8 cellular contexts compared by ENCODE assay signal in the genomic region with DNA sequence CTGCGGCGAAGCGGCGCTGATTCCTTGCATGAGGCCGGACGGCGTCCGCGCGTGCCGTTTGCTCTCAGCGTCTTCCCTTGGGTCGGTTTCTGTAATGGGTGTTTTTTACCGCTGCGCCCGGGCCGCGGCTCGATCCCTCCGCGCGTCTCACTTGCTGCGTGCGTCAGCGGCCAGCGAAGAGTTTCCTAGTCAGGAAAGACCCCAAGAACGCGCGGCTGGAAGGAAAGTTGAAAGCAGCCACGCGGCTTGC.
A peak's percentile ranks its signal among the peaks of the same experiment; 100 is the strongest.
DNase-seq lines count a peak whose midpoint lies in the region; ATAC-seq and TF ChIP-seq lines count a peak whose summit lies in the region.

No MANE protein-coding gene starts in this region.

- TF ChIP-seq POLR2A in HCT116 (IDR thresholded peaks at IDR 0.05; ENCODE audit: borderline replicate concordance, extremely low read depth, insufficient read depth, insufficient read length): no peak

- DNase-seq in Caki2 (ENCODE audit: low read depth): peak; percentile 75
- no peak for DNase-seq in HCT116 (ENCODE audit: low read depth, low spot score)
- peak; percentile 12 for DNase-seq in NCI-H2171 treated with DMSO at 0.1 percent for 48 hours (lab: John Stamatoyannopoulos, UW)
- DNase-seq in activated T-cell treated with anti-CD3 and anti-CD28 coated beads, Interleukin-2, amount 50 U/mL, for 1 hour: peak; percentile 69
- DNase-seq in fibroblast of pulmonary artery (ENCODE audit: low read depth): peak; percentile 80
- DNase-seq in GM10266 (ENCODE audit: extremely low spot score): no peak
- DNase-seq in activated CD4-positive, CD25-positive, alpha-beta regulatory T cell treated with anti-CD3 and anti-CD28 coated beads, Interleukin-2, amount 50 U/mL, for 72 hours: no peak

- no peaks in the 10 kb centered on the region for H4K20me1 ChIP-seq in HCT116 (ENCODE audit: insufficient read depth)

- H3K9me3 ChIP-seq in HCT116 (ENCODE audit: control insufficient read depth in 1 of 2, insufficient read depth in 1 of 2, low read depth in 1 of 2, low read length in 2 of 2) (no peaks in the 10 kb centered on the region), neutrophil (no peaks in the 10 kb centered on the region)

- POLR2A ChIA-PET in HCT116 (lab: Charles Lee): interaction anchor here (1.6 to 3.2 kb wide), 3 partner anchors 81 to 511 kb away, joined by 5 to 17 read pairs (median 11); no protein-coding TSS in a partner anchor

- H2AFZ ChIP-seq in HCT116 (ENCODE audit: low read depth, low read length, poor library complexity, severe bottlenecking): no peak overlapping the region

- H3K27me3 ChIP-seq in HCT116 (ENCODE audit: insufficient read depth, low read length): no peaks in the 10 kb centered on the region
- H3K27me3 ChIP-seq in neutrophil: no peaks in the 10 kb centered on the region

- no peak for TF ChIP-seq CTCF in HCT116 (IDR thresholded peaks at IDR 0.05 in 2 of 3, conservative IDR thresholded peaks at IDR 0.05 in 1 of 3; ENCODE audit: borderline replicate concordance in 1 of 3, insufficient read depth in 1 of 3, low read depth in 2 of 3, low read length in 2 of 3)
- no peak for TF ChIP-seq CTCF in fibroblast of pulmonary artery (IDR thresholded peaks at IDR 0.05; ENCODE audit: low read length, missing control alignments)
- TF ChIP-seq CTCF in neutrophil (IDR thresholded peaks at IDR 0.05): no peak
- TF ChIP-seq CTCF in GM10266 (IDR thresholded peaks at IDR 0.05; ENCODE audit: control insufficient read depth, insufficient read depth, low read depth, missing control alignments): no peak

- RAD21 ChIA-PET in HCT116 (lab: Charles Lee; ENCODE audit: low non-redundant PET in 1 of 2, low total read pairs in 2 of 2, uncharacterized antibody in 2 of 2, unreplicated experiment in 2 of 2): interaction anchor here (1.2 to 1.4 kb wide), 4 partner anchors 43 to 619 kb away, joined by 3 to 10 read pairs (median 6); no protein-coding TSS in a partner anchor

- no peaks in the 10 kb centered on the region for H3K9me2 ChIP-seq in HCT116 (ENCODE audit: insufficient read depth)

- no peak for TF ChIP-seq RAD21 in HCT116 (IDR thresholded peaks at IDR 0.05; ENCODE audit: low read depth)

- CTCF ChIA-PET in HCT116 (lab: Charles Lee): interaction anchor here (0.8 to 4.6 kb wide), 15 partner anchors 11 to 951 kb away, joined by 3 to 31 read pairs (median 4); no protein-coding TSS in a partner anchor

- H3K4me2 ChIP-seq in HCT116 (ENCODE audit: low read length): peak overlapping the region; percentile 100

- in situ Hi-C loops in Caki2 (cut with HindIII; ENCODE audit: low pct_unique_long_range_greater_than_20kb, low sequenced_read_pairs): no loop called here

- H3K4me1 ChIP-seq in HCT116 (ENCODE audit: control insufficient read depth in 1 of 2, insufficient read depth in 2 of 2, low read length in 2 of 2) (peaks cover 21 to 42% of the 10 kb centered on the region in 2 experiments), neutrophil (ENCODE audit: control insufficient read depth in 1 of 2, insufficient read depth in 1 of 2, low read depth in 1 of 2, low read length in 1 of 2) (peaks cover 65 to 76% of the 10 kb centered on the region in 2 experiments)

- H3K27ac ChIP-seq in HCT116 (ENCODE audit: low read depth, low read length) (peak overlapping the region; percentile 93), neutrophil (peak overlapping the region; percentile 86)

- H3K36me3 ChIP-seq in HCT116 (ENCODE audit: control insufficient read depth in 1 of 2, insufficient read depth in 2 of 2, low read length in 2 of 2): no peaks in the 10 kb centered on the region
- no peaks in the 10 kb centered on the region for H3K36me3 ChIP-seq in neutrophil

- H3K9ac ChIP-seq in HCT116 (ENCODE audit: low read length): peak overlapping the region; percentile 87

- BruUV-seq in HCT116 (replicated peaks; lab: Mats Ljungman, UMichigan): no TSS peak

- ATAC-seq in HCT116: no peak

- peak overlapping the region; percentile 64 to 81 for H3K4me3 ChIP-seq in HCT116 (replicated peaks in 1 of 2; ENCODE audit: low read depth in 1 of 2, low read length in 2 of 2)
- peak overlapping the region; percentile 66 for H3K4me3 ChIP-seq in fibroblast of pulmonary artery (replicated peaks; ENCODE audit: low read depth, low read length)
- H3K4me3 ChIP-seq in neutrophil (ENCODE audit: low read depth in 1 of 2, low read length in 1 of 2): peak overlapping the region; percentile 78 to 98

- intact Hi-C loops in HCT116 (cut with micrococcal nuclease): loop anchor here (1.0 to 5.0 kb wide), 9 partner anchors 88 to 1044 kb away; no protein-coding TSS in a partner anchor

- peaks cover 39% of the 10 kb centered on the region for H3K79me2 ChIP-seq in HCT116 (ENCODE audit: insufficient read depth, low read length)

TF ChIP-seq in HCT116, 20 proteins besides CTCF, POLR2A, EP300 and RAD21:
- TF ChIP-seq ZFX (IDR thresholded peaks at IDR 0.05): peak; percentile 75
- no peak for TF ChIP-seq CEBPB (IDR thresholded peaks at IDR 0.05; ENCODE audit: low read depth)
- peak; percentile 4 for TF ChIP-seq TCF7L2 (IDR thresholded peaks at IDR 0.05; ENCODE audit: borderline replicate concordance, extremely low read depth, insufficient read depth, insufficient read length)

Comparison
In these comparisons a context has a peak if more than half of its experiments do, and no peak if none do; other contexts are left out.
1. DNase-seq: peak in Caki2 (single experiment), NCI-H2171 treated with DMSO at 0.1 percent for 48 hours (single experiment), activated T-cell treated with anti-CD3 and anti-CD28 coated beads, Interleukin-2, amount 50 U/mL, for 1 hour (single experiment) and fibroblast of pulmonary artery (single experiment); none in HCT116 (single experiment), GM10266 (single experiment) and activated CD4-positive, CD25-positive, alpha-beta regulatory T cell treated with anti-CD3 and anti-CD28 coated beads, Interleukin-2, amount 50 U/mL, for 72 hours (single experiment).
2. Peak in every context shown above with its lines, with median percentiles within 50 percentile points of each other: H3K4me3 ChIP-seq.